ENCODE assay signal across 34 cellular contexts in genomic region chr14:72710212-72710611, GRCh38.
DNase-seq lines count a peak whose midpoint lies in the region; FAIRE-seq and TF ChIP-seq lines count a peak whose summit lies in the region.
"Had no signal": no experiment of that assay in that cellular context is flagged by ENCODE, and none has a peak within 500 bp of the region (broad histone marks: within the 10 kb centered on the region; RNA-seq: fewer than 3 reads in every experiment).

No MANE protein-coding gene starts in this region.

- TF ChIP-seq CTCF in AG04449 (IDR thresholded peaks at IDR 0.05; ENCODE audit: insufficient read depth, low read length, missing control alignments) (no peak), dorsolateral prefrontal cortex (IDR thresholded peaks at IDR 0.05 in 54 of 56, conservative IDR thresholded peaks at IDR 0.05 in 2 of 56; ENCODE audit: low read depth in 1 of 56, partially characterized antibody in 56 of 56) (no peak), mesothelial cell of epicardium (IDR thresholded peaks at IDR 0.05; ENCODE audit: unreplicated experiment) (no peak), D721Med (IDR thresholded peaks at IDR 0.05; ENCODE audit: insufficient read depth, missing control alignments) (no peak)

- H3K27ac ChIP-seq in dorsolateral prefrontal cortex = peak overlapping the region in 50 of 59 donors; percentile 0 to 90 (median 70)
- H3K27ac ChIP-seq in layer of hippocampus (ENCODE audit: low read depth, low read length) = peak overlapping the region; percentile 15
- H3K27ac ChIP-seq: HL-60, right atrium auricular region, SJCRH30, suprapubic skin, vagina had no signal

- H3K27me3 ChIP-seq in adipocyte (replicated peaks; ENCODE audit: control insufficient read depth, insufficient read depth, low read length) = no peaks in the 10 kb centered on the region
- H3K27me3 ChIP-seq in dorsolateral prefrontal cortex = no peaks in the 10 kb centered on the region
- no peaks in the 10 kb centered on the region for H3K27me3 ChIP-seq in layer of hippocampus (ENCODE audit: control insufficient read depth, insufficient read depth, low read length)
- H3K27me3 ChIP-seq: BE2C, right atrium auricular region, SJCRH30, suprapubic skin, vagina had no signal

- CTCF ChIA-PET in AG04449 (lab: Yijun Ruan, JAX) = interaction anchor here (1.2 to 1.7 kb wide), 3 partner anchors 10 to 195 kb away, joined by 3 to 5 read pairs (median 4); no protein-coding TSS in a partner anchor

- peak; percentile 10 for DNase-seq in AG04449 (ENCODE audit: low read depth, low spot score)
- peak; percentile 59 for DNase-seq in adipocyte (ENCODE audit: low read depth)
- DNase-seq in dorsolateral prefrontal cortex = no peak
- no peak for DNase-seq in NCI-H1092 (lab: John Stamatoyannopoulos, UW)
- no peak for DNase-seq in mesothelial cell of epicardium (ENCODE audit: low spot score in 2 of 2, unreplicated experiment in 2 of 2)
- no peak for DNase-seq in iPS-NIHi11 (ENCODE audit: low spot score)
- DNase-seq in D721Med (ENCODE audit: insufficient read length, low spot score) = no peak
- DNase-seq: activated CD8-positive, alpha-beta T cell treated with anti-CD3 and anti-CD28 coated beads, Interleukin-2, amount 10 ng/mL, durations not matched to agents 7 days and 5 days; activated naive CD4-positive, alpha-beta T cell treated with anti-CD3 and anti-CD28 coated beads, Interleukin-2, amount 10 ng/mL, durations not matched to agents 7 days and 5 days; BE2C; CD8-positive, alpha-beta memory T cell; central memory CD4-positive, alpha-beta T cell; dermis blood vessel endothelial cell; DMS 273 treated with DMSO at 0.1 percent for 48 hours; EL; H9; mammary epithelial cell; MM.1S; NCI-H1417; NCI-H2107; NCI-H446 treated with DMSO at 0.1 percent for 48 hours; nephron progenitor cell; RPMI8226; SJCRH30; stimulated activated CD4-positive, alpha-beta T cell treated with anti-CD3 and anti-CD28 coated beads, Interleukin-1b, Interleukin-23, amount 100 ng/mL, for 48 hours; stimulated activated naive CD4-positive, alpha-beta T cell treated with Interleukin-2 at 50 U/mL for 16 hours; T-helper 9 cell had no signal

- H3K36me3 Mint-ChIP-seq in mesothelial cell of epicardium = no peaks in the 10 kb centered on the region
- H3K36me3 Mint-ChIP-seq: CD8-positive, alpha-beta memory T cell had no signal

- no peaks in the 10 kb centered on the region for H3K9me3 ChIP-seq in adipocyte (ENCODE audit: control insufficient read depth, low read length)
- H3K9me3 ChIP-seq: BE2C, right atrium auricular region, SJCRH30, suprapubic skin, vagina had no signal

- intact Hi-C loops in dorsolateral prefrontal cortex (cut with DNase I) = loop anchor here in 1 of 2 donors (5.0 kb wide), 1 partner anchor 187 kb away; no protein-coding TSS in a partner anchor

- peaks cover 5% of the 10 kb centered on the region for H3K9me3 Mint-ChIP-seq in mesothelial cell of epicardium
- H3K9me3 Mint-ChIP-seq: activated naive CD4-positive, alpha-beta T cell treated with anti-CD3 and anti-CD28 coated beads, Interleukin-2, amount 10 ng/mL, durations not matched to agents 7 days and 5 days; activated T-helper 17 cell treated with anti-CD3 and anti-CD28 coated beads, Interleukin-2, amount 50 U/mL, for 72 hours had no signal

- peaks cover 7% of the 10 kb centered on the region for H3K4me1 ChIP-seq in adipocyte (ENCODE audit: control insufficient read depth, insufficient read depth, low read length)
- H3K4me1 ChIP-seq: BE2C, SJCRH30, vagina had no signal

- H3K27ac Mint-ChIP-seq in mesothelial cell of epicardium = no peak overlapping the region
- H3K27ac Mint-ChIP-seq: activated CD8-positive, alpha-beta T cell treated with anti-CD3 and anti-CD28 coated beads, Interleukin-2, amount 10 ng/mL, durations not matched to agents 7 days and 5 days; activated naive CD4-positive, alpha-beta T cell treated with anti-CD3 and anti-CD28 coated beads, Interleukin-2, amount 10 ng/mL, durations not matched to agents 7 days and 5 days; activated T-helper 17 cell treated with anti-CD3 and anti-CD28 coated beads, Interleukin-2, amount 50 U/mL, for 72 hours; H9; nephron progenitor cell had no signal

- no peak for FAIRE-seq in D721Med (lab: Jason Lieb, UNC)
- FAIRE-seq: GM12891 had no signal

- no peak overlapping the region for H3K4me3 ChIP-seq in AG04449 (ENCODE audit: low read depth, low read length)
- no peak overlapping the region for H3K4me3 ChIP-seq in adipocyte (ENCODE audit: low read length)
- H3K4me3 ChIP-seq in dorsolateral prefrontal cortex = no peak overlapping the region
- H3K4me3 ChIP-seq: right atrium auricular region, SJCRH30, suprapubic skin, vagina had no signal

- peaks cover 15% of the 10 kb centered on the region for H3K4me1 Mint-ChIP-seq in mesothelial cell of epicardium

- no peak overlapping the region for H3K4me3 Mint-ChIP-seq in mesothelial cell of epicardium
- H3K4me3 Mint-ChIP-seq: activated CD8-positive, alpha-beta T cell treated with anti-CD3 and anti-CD28 coated beads, Interleukin-2, amount 10 ng/mL, durations not matched to agents 7 days and 5 days; activated naive CD4-positive, alpha-beta T cell treated with anti-CD3 and anti-CD28 coated beads, Interleukin-2, amount 10 ng/mL, durations not matched to agents 7 days and 5 days; activated T-helper 17 cell treated with anti-CD3 and anti-CD28 coated beads, Interleukin-2, amount 50 U/mL, for 72 hours; CD8-positive, alpha-beta memory T cell; H9; nephron progenitor cell had no signal

- no peak overlapping the region for H3K9ac ChIP-seq in adipocyte (ENCODE audit: low read length)

- no peaks in the 10 kb centered on the region for H3K27me3 Mint-ChIP-seq in mesothelial cell of epicardium (ENCODE audit: low read depth)
- H3K27me3 Mint-ChIP-seq: activated T-helper 17 cell treated with anti-CD3 and anti-CD28 coated beads, Interleukin-2, amount 50 U/mL, for 72 hours had no signal

- POLR2A ChIA-PET in AG04449 (lab: Yijun Ruan, JAX) = no interaction called here

- no peaks in the 10 kb centered on the region for H3K36me3 ChIP-seq in adipocyte (ENCODE audit: control insufficient read depth, insufficient read depth, low read length, severe bottlenecking)
- H3K36me3 ChIP-seq: right atrium auricular region, SJCRH30, suprapubic skin, vagina had no signal

Comparison
In these comparisons a context has a peak if more than half of its experiments do, and no peak if none do; other contexts are left out.
1. DNase-seq: peak in AG04449 (single experiment) and adipocyte (single experiment); none in dorsolateral prefrontal cortex (0 of 10), NCI-H1092 (single experiment), mesothelial cell of epicardium (0 of 2), iPS-NIHi11 (single experiment) and D721Med (single experiment).